ENCODE assay signal across 12 cellular contexts in the genomic region with DNA sequence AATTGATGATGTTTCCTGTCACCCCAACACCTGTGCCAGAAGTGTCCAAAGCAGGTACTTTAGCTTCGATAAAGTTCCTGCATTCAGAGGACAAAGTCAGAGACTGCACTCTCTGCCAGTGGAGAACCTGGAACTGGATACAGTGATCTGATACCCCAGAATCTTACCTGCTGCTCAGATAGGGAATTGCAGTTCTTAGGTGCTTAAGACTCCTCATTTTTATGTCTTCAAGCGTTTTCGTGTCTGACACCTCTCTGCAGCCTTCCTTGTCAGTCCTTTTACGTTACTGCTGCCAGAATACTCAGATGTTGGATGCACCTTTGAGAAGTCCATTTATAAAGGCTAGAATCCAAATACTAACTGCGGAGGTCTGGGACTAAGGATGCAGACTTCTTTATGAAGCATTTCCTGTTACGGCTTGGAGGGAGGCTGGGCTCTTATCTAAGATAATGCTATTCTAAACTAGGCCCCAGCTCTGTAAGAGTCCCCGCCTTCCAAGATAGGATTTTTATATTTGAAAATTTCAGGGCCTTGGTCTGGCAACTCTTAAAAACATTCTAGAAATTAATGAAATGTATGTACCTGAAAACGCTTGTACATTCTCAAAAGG. TPM values are rescaled to one million over a fixed set of nuclear protein-coding genes. Genes with fewer than 3 reads are reported as not detected.
A peak's percentile ranks its signal among the peaks of the same experiment; 100 is the strongest.
DNase-seq lines count a peak whose midpoint lies in the region; ATAC-seq and TF ChIP-seq lines count a peak whose summit lies in the region.
"Had no signal": no experiment of that assay in that cellular context is flagged by ENCODE, and none has a peak within 500 bp of the region (broad histone marks: within the 10 kb centered on the region; RNA-seq: fewer than 3 reads in every experiment).

No MANE protein-coding gene starts in this region.

- intact Hi-C loops in HCT116 (cut with micrococcal nuclease): no loop called here
- intact Hi-C loops in natural killer cell (cut with micrococcal nuclease): loop anchor here (10.0 kb wide), 1 partner anchor 1012 kb away; a partner anchor contains a TSS
- intact Hi-C loops in spleen (cut with DNase I; ENCODE audit: low total_unique reads): no loop called here

- in situ Hi-C loops in G401 (cut with HindIII; ENCODE audit: low sequenced_read_pairs): no loop called here

- RAD21 ChIA-PET in HCT116 (lab: Charles Lee; ENCODE audit: low non-redundant PET in 1 of 2, low total read pairs in 2 of 2, uncharacterized antibody in 2 of 2, unreplicated experiment in 2 of 2): no interaction called here

- no peak for ATAC-seq in CD4-positive, CD25-positive, alpha-beta regulatory T cell (ENCODE audit: low read depth in 2 of 2)
- ATAC-seq in HCT116 (no peak), natural killer cell (no peak)
- ATAC-seq: body of pancreas had no signal

- TF ChIP-seq CTCF in HCT116 (IDR thresholded peaks at IDR 0.05 in 2 of 3, conservative IDR thresholded peaks at IDR 0.05 in 1 of 3; ENCODE audit: borderline replicate concordance in 1 of 3, insufficient read depth in 1 of 3, low read depth in 2 of 3, low read length in 2 of 3) (peak in 2 of 3 experiments; percentile 15 to 23; a peak in 2 of 6 replicates), cardiac fibroblast (IDR thresholded peaks at IDR 0.05; ENCODE audit: low read depth, low read length) (no peak), natural killer cell (IDR thresholded peaks at IDR 0.05) (no peak), spleen (IDR thresholded peaks at IDR 0.05 in 8 of 11, conservative IDR thresholded peaks at IDR 0.05 in 3 of 11) (no peak)

- no peak overlapping the region for H2AFZ ChIP-seq in HCT116 (ENCODE audit: low read depth, low read length, poor library complexity, severe bottlenecking)

- H3K27ac Mint-ChIP-seq in CD4-positive, CD25-positive, alpha-beta regulatory T cell: no peak overlapping the region
- H3K27ac Mint-ChIP-seq in natural killer cell: no peak overlapping the region

- peak overlapping the region; percentile 94 for H3K4me2 ChIP-seq in HCT116 (ENCODE audit: low read length)

- peak overlapping the region; percentile 89 for H3K4me3 ChIP-seq in CD4-positive, CD25-positive, alpha-beta regulatory T cell (ENCODE audit: low read depth, low read length)
- H3K4me3 ChIP-seq in HCT116 (replicated peaks in 1 of 2; ENCODE audit: low read depth in 1 of 2, low read length in 2 of 2) (no peak overlapping the region), cardiac fibroblast (replicated peaks in 1 of 2; ENCODE audit: low read depth in 2 of 2, low read length in 2 of 2) (no peak overlapping the region), spleen (no peak overlapping the region)

- H3K4me3 Mint-ChIP-seq in CD4-positive, CD25-positive, alpha-beta regulatory T cell: peak overlapping the region; percentile 51 to 95 (median 62)
- H3K4me3 Mint-ChIP-seq in natural killer cell: peak overlapping the region; percentile 38

- TF ChIP-seq POLR2A in HCT116 (IDR thresholded peaks at IDR 0.05; ENCODE audit: borderline replicate concordance, extremely low read depth, insufficient read depth, insufficient read length): no peak
- TF ChIP-seq POLR2A in spleen (IDR thresholded peaks at IDR 0.05): no peak

- H3K9me3 ChIP-seq in CD4-positive, CD25-positive, alpha-beta regulatory T cell (ENCODE audit: control insufficient read depth in 2 of 2, low read length in 2 of 2): no peaks in the 10 kb centered on the region
- H3K9me3 ChIP-seq in HCT116 (ENCODE audit: control insufficient read depth in 1 of 2, insufficient read depth in 1 of 2, low read depth in 1 of 2, low read length in 2 of 2): no peaks in the 10 kb centered on the region
- H3K9me3 ChIP-seq in spleen: no peaks in the 10 kb centered on the region
- H3K9me3 ChIP-seq: body of pancreas had no signal

- 86 to 92% (median 90%) methylated on average over 8 of the region's 8 CpGs for WGBS in spleen, 5 donors

- peaks cover 61% of the 10 kb centered on the region for H3K79me2 ChIP-seq in HCT116 (ENCODE audit: insufficient read depth, low read length)

- no peak overlapping the region for H3K27ac ChIP-seq in CD4-positive, CD25-positive, alpha-beta regulatory T cell (ENCODE audit: insufficient read depth, low read length, poor library complexity, severe bottlenecking)
- H3K27ac ChIP-seq in HCT116 (ENCODE audit: low read depth, low read length) (no peak overlapping the region), spleen (no peak overlapping the region)

- no peaks in the 10 kb centered on the region for H3K36me3 ChIP-seq in CD4-positive, CD25-positive, alpha-beta regulatory T cell (ENCODE audit: control insufficient read depth, insufficient read depth, low read length)
- H3K36me3 ChIP-seq in HCT116 (ENCODE audit: control insufficient read depth in 1 of 2, insufficient read depth in 2 of 2, low read length in 2 of 2): no peaks in the 10 kb centered on the region
- no peaks in the 10 kb centered on the region for H3K36me3 ChIP-seq in spleen

- no peak overlapping the region for H3K9ac ChIP-seq in HCT116 (ENCODE audit: low read length)

- H3K27me3 ChIP-seq in CD4-positive, CD25-positive, alpha-beta regulatory T cell (ENCODE audit: control insufficient read depth, insufficient read depth, low read length): no peaks in the 10 kb centered on the region
- no peaks in the 10 kb centered on the region for H3K27me3 ChIP-seq in HCT116 (ENCODE audit: insufficient read depth, low read length)
- H3K27me3 ChIP-seq in spleen (replicated peaks in 1 of 7): no peaks in the 10 kb centered on the region
- H3K27me3 ChIP-seq: body of pancreas had no signal

- CTCF ChIA-PET in HCT116 (lab: Charles Lee): interaction anchor here (2.5 kb wide), 1 partner anchor 191 kb away, joined by 14 read pairs; no protein-coding TSS in a partner anchor

- peaks cover 14 to 47% (median 28%) of the 10 kb centered on the region in 4 donors for H3K4me1 Mint-ChIP-seq in CD4-positive, CD25-positive, alpha-beta regulatory T cell
- peaks cover 24 to 25% of the 10 kb centered on the region in 2 donors for H3K4me1 Mint-ChIP-seq in natural killer cell

- H3K36me3 Mint-ChIP-seq in CD4-positive, CD25-positive, alpha-beta regulatory T cell: no peaks in the 10 kb centered on the region
- H3K36me3 Mint-ChIP-seq in natural killer cell: no peaks in the 10 kb centered on the region

- POLR2A ChIA-PET in HCT116 (lab: Charles Lee): interaction anchor here (2.7 kb wide), 1 partner anchor 15 kb away, joined by 6 read pairs; no protein-coding TSS in a partner anchor

- no peaks in the 10 kb centered on the region for H4K20me1 ChIP-seq in HCT116 (ENCODE audit: insufficient read depth)

- TF ChIP-seq RAD21 in HCT116 (IDR thresholded peaks at IDR 0.05; ENCODE audit: low read depth): no peak

- peaks cover 19% of the 10 kb centered on the region for H3K4me1 ChIP-seq in CD4-positive, CD25-positive, alpha-beta regulatory T cell (ENCODE audit: control insufficient read depth, insufficient read depth, low read length, poor library complexity, severe bottlenecking)
- H3K4me1 ChIP-seq in HCT116 (ENCODE audit: control insufficient read depth in 1 of 2, insufficient read depth in 2 of 2, low read length in 2 of 2) (peaks cover 8 to 14% of the 10 kb centered on the region in 2 experiments; a peak in 2 of 4 replicates), spleen (peaks cover 0 to 56% (median 30%) of the 10 kb centered on the region in 6 donors)

- H3K9me2 ChIP-seq in HCT116 (ENCODE audit: insufficient read depth): no peaks in the 10 kb centered on the region

- BruUV-seq in HCT116 (replicated peaks; lab: Mats Ljungman, UMichigan): no TSS peak

- DNase-seq in CD4-positive, CD25-positive, alpha-beta regulatory T cell: no peak
- DNase-seq in HCT116 (ENCODE audit: low read depth, low spot score) (no peak), cardiac fibroblast (ENCODE audit: low read depth in 2 of 2) (peak; percentile 15 to 33), natural killer cell (no peak), NCI-H748 (lab: John Stamatoyannopoulos, UW; ENCODE audit: unreplicated experiment) (no peak), spleen (no peak), C1 segment of cervical spinal cord (lab: John Stamatoyannopoulos, UW) (no peak), G401 (ENCODE audit: low spot score) (no peak)
- DNase-seq: activated CD4-positive, alpha-beta T cell treated with anti-CD3 and anti-CD28 coated beads for 4 hours; body of pancreas; GF-D8; posterior cingulate gyrus had no signal

- no peaks in the 10 kb centered on the region for H3K9me3 Mint-ChIP-seq in CD4-positive, CD25-positive, alpha-beta regulatory T cell
- H3K9me3 Mint-ChIP-seq in natural killer cell: no peaks in the 10 kb centered on the region

- H3K27me3 Mint-ChIP-seq in CD4-positive, CD25-positive, alpha-beta regulatory T cell: peaks cover 14% of the 10 kb centered on the region
- H3K27me3 Mint-ChIP-seq in natural killer cell (ENCODE audit: low read depth in 2 of 2): peaks cover 6 to 10% of the 10 kb centered on the region in 2 donors

TF ChIP-seq in HCT116, 20 proteins besides CTCF, POLR2A, EP300 and RAD21 (continues in another document):
- TF ChIP-seq EGR1 (IDR thresholded peaks at IDR 0.05; ENCODE audit: low read depth) (no peak), SP1 (IDR thresholded peaks at IDR 0.05; ENCODE audit: low read depth) (no peak), ZFX (IDR thresholded peaks at IDR 0.05) (no peak), CEBPB (IDR thresholded peaks at IDR 0.05; ENCODE audit: low read depth) (no peak), ZNF274 (IDR thresholded peaks at IDR 0.05; ENCODE audit: low read depth, low read length) (no peak), FOSL1 (IDR thresholded peaks at IDR 0.05; ENCODE audit: low read depth) (no peak), EZH2phosphoT487 (IDR thresholded peaks at IDR 0.05; ENCODE audit: borderline replicate concordance) (no peak), ELF1 (IDR thresholded peaks at IDR 0.05; ENCODE audit: borderline replicate concordance, low read depth) (no peak), POLR2AphosphoS5 (IDR thresholded peaks at IDR 0.05; ENCODE audit: low read depth, low read length) (no peak), CBX3 (IDR thresholded peaks at IDR 0.05; ENCODE audit: low read depth) (no peak), EZH2 (IDR thresholded peaks at IDR 0.05) (no peak)

RNA-seq across cellular contexts. Expression of a gene that starts 1.9 kb away (rescaled TPM):
- 13.1 TPM for total RNA-seq in CD4-positive, CD25-positive, alpha-beta regulatory T cell
- polyA plus RNA-seq in CD4-positive, CD25-positive, alpha-beta regulatory T cell: 10 to 100 TPM; 30.8 to 38.7 (median 36.2) TPM
- 42.9 TPM for total RNA-seq in HCT116 (2021; ENCODE audit: unreplicated experiment)
- 18.0 and 23.1 TPM in 2 replicates for polyA plus RNA-seq in HCT116 (2012)
- total RNA-seq in natural killer cell: 10 to 100 TPM; 11.3 to 15.5 (median 15.1) TPM
- 10 to 100 TPM; 10.1 to 22.9 (median 11.9) TPM for total RNA-seq in spleen
- 10 to 100 TPM in 2 of 3 donors, 1 to 10 TPM in 1; 7.2 to 14.7 (median 13.0) TPM for polyA plus RNA-seq in spleen
- 24.2 and 28.6 TPM in 2 replicates for total RNA-seq in G401 (2014; rRNA removed; shearing (Covaris generic))

Comparison
In these comparisons a context has a peak if more than half of its experiments do, and no peak if none do; other contexts are left out.
1. DNase-seq: peak in cardiac fibroblast (2 of 2); none in CD4-positive, CD25-positive, alpha-beta regulatory T cell (0 of 3), HCT116 (single experiment), natural killer cell (single experiment), NCI-H748 (single experiment), spleen (single experiment), C1 segment of cervical spinal cord (0 of 14) and G401 (single experiment).
2. CTCF ChIP-seq: peak in HCT116 (2 of 3); none in cardiac fibroblast (single experiment), natural killer cell (single experiment) and spleen (0 of 11).